5 cellular contexts compared by ENCODE assay signal in the genomic region with DNA sequence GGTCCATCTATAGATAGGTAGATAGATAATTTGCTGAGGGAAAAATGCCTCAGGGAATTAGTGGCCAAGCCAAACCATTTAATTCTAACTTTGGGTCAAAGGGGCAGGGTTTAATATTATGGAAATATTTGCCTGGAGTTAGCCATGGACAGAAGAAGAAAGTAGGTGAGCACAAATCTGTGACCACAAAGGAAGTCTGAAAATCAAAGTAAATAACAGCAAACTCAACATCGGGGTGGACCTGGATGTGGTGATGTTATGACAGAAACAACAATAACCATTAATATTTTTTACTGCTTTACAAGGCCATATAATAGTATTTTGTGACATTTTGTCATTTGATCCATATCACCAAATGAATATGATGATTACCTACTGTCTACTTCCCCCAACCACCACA.
"Had no signal": no experiment of that assay in that cellular context is flagged by ENCODE, and none has a peak within 500 bp of the region (broad histone marks: within the 10 kb centered on the region; RNA-seq: fewer than 3 reads in every experiment).

No MANE protein-coding gene starts in this region.

- DNase-seq: IMR-90, KBM-7 had no signal

- H3K27ac ChIP-seq: HL-60 had no signal

- H3K4me3 ChIP-seq: K562 had no signal

- ATAC-seq: HepG2, K562 had no signal
